Comparison of ENCODE assay signal across 1 cellular context in the genomic region with DNA sequence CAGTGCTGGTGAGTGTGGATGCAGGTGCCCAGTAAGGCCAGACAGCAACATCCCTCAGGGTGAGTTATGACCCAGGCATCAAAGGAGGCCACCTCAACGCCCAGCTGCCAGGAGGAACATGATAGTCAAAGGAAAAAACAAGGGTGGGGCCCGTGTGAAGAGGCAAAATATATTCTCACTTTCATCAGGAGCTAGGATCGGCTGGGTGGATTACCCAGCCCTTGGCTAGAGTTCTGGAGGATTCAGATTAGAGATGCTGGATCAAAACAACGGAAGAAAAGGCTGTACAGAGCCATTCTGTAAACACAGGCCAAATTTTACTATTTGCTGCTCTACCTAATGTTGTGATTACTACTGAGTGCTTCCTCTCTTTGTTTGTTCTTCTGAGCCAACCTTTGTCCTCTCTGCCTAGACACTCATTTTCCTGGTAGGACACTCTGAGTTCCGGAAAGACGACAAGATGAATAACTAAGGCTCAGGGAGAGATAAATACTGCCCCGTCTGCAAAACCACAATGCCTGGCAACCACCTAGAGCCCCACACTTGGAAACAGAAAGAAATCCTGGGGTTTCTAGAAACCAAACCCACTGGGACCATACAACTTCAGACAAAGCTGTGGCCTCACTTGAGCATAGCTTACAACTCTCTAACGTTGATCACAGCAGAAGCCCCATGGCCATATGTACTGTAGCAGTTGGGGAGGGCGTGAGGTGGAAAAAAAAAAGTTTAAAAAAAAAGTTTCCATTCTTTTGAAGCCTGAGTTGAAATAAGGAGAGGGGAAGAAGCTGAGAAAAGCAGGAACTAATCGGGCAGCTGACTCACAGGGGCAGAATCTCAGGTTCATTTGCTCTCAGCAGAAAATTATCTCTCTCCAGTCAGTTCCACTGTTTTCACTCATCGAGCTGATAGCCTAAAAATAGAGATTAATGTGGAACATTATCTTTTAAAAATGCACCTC.
TF ChIP-seq lines count a peak whose summit lies in the region.

No MANE protein-coding gene starts in this region.

TF ChIP-seq in HepG2, 621 proteins besides CTCF, POLR2A, EP300 and RAD21 (continued from another document and continues in another):
- TF ChIP-seq, protein P1, sequence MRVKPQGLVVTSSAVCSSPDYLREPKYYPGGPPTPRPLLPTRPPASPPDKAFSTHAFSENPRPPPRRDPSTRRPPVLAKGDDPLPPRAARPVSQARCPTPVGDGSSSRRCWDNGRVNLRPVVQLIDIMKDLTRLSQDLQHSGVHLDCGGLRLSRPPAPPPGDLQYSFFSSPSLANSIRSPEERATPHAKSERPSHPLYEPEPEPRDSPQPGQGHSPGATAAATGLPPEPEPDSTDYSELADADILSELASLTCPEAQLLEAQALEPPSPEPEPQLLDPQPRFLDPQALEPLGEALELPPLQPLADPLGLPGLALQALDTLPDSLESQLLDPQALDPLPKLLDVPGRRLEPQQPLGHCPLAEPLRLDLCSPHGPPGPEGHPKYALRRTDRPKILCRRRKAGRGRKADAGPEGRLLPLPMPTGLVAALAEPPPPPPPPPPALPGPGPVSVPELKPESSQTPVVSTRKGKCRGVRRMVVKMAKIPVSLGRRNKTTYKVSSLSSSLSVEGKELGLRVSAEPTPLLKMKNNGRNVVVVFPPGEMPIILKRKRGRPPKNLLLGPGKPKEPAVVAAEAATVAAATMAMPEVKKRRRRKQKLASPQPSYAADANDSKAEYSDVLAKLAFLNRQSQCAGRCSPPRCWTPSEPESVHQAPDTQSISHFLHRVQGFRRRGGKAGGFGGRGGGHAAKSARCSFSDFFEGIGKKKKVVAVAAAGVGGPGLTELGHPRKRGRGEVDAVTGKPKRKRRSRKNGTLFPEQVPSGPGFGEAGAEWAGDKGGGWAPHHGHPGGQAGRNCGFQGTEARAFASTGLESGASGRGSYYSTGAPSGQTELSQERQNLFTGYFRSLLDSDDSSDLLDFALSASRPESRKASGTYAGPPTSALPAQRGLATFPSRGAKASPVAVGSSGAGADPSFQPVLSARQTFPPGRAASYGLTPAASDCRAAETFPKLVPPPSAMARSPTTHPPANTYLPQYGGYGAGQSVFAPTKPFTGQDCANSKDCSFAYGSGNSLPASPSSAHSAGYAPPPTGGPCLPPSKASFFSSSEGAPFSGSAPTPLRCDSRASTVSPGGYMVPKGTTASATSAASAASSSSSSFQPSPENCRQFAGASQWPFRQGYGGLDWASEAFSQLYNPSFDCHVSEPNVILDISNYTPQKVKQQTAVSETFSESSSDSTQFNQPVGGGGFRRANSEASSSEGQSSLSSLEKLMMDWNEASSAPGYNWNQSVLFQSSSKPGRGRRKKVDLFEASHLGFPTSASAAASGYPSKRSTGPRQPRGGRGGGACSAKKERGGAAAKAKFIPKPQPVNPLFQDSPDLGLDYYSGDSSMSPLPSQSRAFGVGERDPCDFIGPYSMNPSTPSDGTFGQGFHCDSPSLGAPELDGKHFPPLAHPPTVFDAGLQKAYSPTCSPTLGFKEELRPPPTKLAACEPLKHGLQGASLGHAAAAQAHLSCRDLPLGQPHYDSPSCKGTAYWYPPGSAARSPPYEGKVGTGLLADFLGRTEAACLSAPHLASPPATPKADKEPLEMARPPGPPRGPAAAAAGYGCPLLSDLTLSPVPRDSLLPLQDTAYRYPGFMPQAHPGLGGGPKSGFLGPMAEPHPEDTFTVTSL (CRISPR knock-in tag; IDR thresholded peaks at IDR 0.05; ENCODE audit: borderline replicate concordance) = peak; percentile 71; the same call in 1 of the 2 replicates
- TF ChIP-seq FOXK2 (IDR thresholded peaks at IDR 0.05) (no peak), ZNF878 (CRISPR knock-in tag; IDR thresholded peaks at IDR 0.05) (no peak), MAZ (IDR thresholded peaks at IDR 0.05; ENCODE audit: borderline replicate concordance, low read depth, low read length) (no peak), MAZ (CRISPR knock-in tag; IDR thresholded peaks at IDR 0.05; ENCODE audit: low read depth) (no peak), GTF3A (CRISPR knock-in tag; conservative IDR thresholded peaks at IDR 0.05) (no peak), GATAD2A (CRISPR knock-in tag; IDR thresholded peaks at IDR 0.05) (peak; percentile 62), DPF2 (CRISPR knock-in tag; IDR thresholded peaks at IDR 0.05; ENCODE audit: borderline replicate concordance, low read depth) (no peak), NCOA2 (CRISPR knock-in tag; IDR thresholded peaks at IDR 0.05) (peak; percentile 57; the same call in 1 of the 2 replicates), ZFP36L1 (CRISPR knock-in tag; IDR thresholded peaks at IDR 0.05) (no peak), ZSCAN30 (CRISPR knock-in tag; IDR thresholded peaks at IDR 0.05) (no peak), ATF1 (CRISPR knock-in tag; IDR thresholded peaks at IDR 0.05) (no peak), CAMTA2 (CRISPR knock-in tag; IDR thresholded peaks at IDR 0.05; ENCODE audit: borderline replicate concordance) (no peak), ZFP62 (CRISPR knock-in tag; IDR thresholded peaks at IDR 0.05) (no peak), GABPB1 (CRISPR knock-in tag; IDR thresholded peaks at IDR 0.05) (peak; percentile 37; the same call in 1 of the 2 replicates), ELF4 (CRISPR knock-in tag; IDR thresholded peaks at IDR 0.05; ENCODE audit: borderline replicate concordance) (no peak), HNRNPK (IDR thresholded peaks at IDR 0.05; ENCODE audit: low read depth, low read length, poor library complexity, severe bottlenecking) (no peak), MIER2 (CRISPR knock-in tag; IDR thresholded peaks at IDR 0.05) (no peak), ZNF138 (CRISPR knock-in tag; IDR thresholded peaks at IDR 0.05; ENCODE audit: low read depth) (no peak), NCOA5 (CRISPR knock-in tag; IDR thresholded peaks at IDR 0.05) (no peak), ETV5 (CRISPR knock-in tag; IDR thresholded peaks at IDR 0.05; ENCODE audit: borderline replicate concordance) (peak; percentile 74; the same call in 1 of the 2 replicates), MTF2 (CRISPR knock-in tag; IDR thresholded peaks at IDR 0.05; ENCODE audit: borderline replicate concordance) (no peak), MIXL1 (CRISPR knock-in tag; IDR thresholded peaks at IDR 0.05) (0 out of 2 replicates have a peak, but pooled peaks have one; percentile 24), MAFK (conservative IDR thresholded peaks at IDR 0.05 in 1 of 2, IDR thresholded peaks at IDR 0.05 in 1 of 2; ENCODE audit: low read length in 2 of 2) (peak; percentile 19 to 51; a peak in 3 of 4 replicates), ZNF549 (CRISPR knock-in tag; IDR thresholded peaks at IDR 0.05) (no peak), DNMT1 (CRISPR knock-in tag; IDR thresholded peaks at IDR 0.05) (no peak), ASH2L (IDR thresholded peaks at IDR 0.05; ENCODE audit: insufficient read length, low read depth, low read length) (peak; percentile 32), ZNF446 (CRISPR knock-in tag; IDR thresholded peaks at IDR 0.05) (no peak), ZNF180 (CRISPR knock-in tag; IDR thresholded peaks at IDR 0.05; ENCODE audit: borderline replicate concordance, low read depth) (no peak)
- TF ChIP-seq, protein P2, sequence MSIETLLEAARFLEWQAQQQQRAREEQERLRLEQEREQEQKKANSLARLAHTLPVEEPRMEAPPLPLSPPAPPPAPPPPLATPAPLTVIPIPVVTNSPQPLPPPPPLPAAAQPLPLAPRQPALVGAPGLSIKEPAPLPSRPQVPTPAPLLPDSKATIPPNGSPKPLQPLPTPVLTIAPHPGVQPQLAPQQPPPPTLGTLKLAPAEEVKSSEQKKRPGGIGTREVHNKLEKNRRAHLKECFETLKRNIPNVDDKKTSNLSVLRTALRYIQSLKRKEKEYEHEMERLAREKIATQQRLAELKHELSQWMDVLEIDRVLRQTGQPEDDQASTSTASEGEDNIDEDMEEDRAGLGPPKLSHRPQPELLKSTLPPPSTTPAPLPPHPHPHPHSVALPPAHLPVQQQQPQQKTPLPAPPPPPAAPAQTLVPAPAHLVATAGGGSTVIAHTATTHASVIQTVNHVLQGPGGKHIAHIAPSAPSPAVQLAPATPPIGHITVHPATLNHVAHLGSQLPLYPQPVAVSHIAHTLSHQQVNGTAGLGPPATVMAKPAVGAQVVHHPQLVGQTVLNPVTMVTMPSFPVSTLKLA (IDR thresholded peaks at IDR 0.05) = no peak
- TF ChIP-seq, protein P3, sequence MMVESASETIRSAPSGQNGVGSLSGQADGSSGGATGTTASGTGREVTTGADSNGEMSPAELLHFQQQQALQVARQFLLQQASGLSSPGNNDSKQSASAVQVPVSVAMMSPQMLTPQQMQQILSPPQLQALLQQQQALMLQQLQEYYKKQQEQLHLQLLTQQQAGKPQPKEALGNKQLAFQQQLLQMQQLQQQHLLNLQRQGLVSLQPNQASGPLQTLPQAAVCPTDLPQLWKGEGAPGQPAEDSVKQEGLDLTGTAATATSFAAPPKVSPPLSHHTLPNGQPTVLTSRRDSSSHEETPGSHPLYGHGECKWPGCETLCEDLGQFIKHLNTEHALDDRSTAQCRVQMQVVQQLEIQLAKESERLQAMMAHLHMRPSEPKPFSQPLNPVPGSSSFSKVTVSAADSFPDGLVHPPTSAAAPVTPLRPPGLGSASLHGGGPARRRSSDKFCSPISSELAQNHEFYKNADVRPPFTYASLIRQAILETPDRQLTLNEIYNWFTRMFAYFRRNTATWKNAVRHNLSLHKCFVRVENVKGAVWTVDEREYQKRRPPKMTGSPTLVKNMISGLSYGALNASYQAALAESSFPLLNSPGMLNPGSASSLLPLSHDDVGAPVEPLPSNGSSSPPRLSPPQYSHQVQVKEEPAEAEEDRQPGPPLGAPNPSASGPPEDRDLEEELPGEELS (CRISPR knock-in tag; IDR thresholded peaks at IDR 0.05) = peak; percentile 76
- TF ChIP-seq, protein P4, sequence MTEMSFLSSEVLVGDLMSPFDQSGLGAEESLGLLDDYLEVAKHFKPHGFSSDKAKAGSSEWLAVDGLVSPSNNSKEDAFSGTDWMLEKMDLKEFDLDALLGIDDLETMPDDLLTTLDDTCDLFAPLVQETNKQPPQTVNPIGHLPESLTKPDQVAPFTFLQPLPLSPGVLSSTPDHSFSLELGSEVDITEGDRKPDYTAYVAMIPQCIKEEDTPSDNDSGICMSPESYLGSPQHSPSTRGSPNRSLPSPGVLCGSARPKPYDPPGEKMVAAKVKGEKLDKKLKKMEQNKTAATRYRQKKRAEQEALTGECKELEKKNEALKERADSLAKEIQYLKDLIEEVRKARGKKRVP (CRISPR knock-in tag; IDR thresholded peaks at IDR 0.05) = peak in 1 of 2 experiments; percentile 31; a peak in 1 of 4 replicates
- TF ChIP-seq, protein P5, sequence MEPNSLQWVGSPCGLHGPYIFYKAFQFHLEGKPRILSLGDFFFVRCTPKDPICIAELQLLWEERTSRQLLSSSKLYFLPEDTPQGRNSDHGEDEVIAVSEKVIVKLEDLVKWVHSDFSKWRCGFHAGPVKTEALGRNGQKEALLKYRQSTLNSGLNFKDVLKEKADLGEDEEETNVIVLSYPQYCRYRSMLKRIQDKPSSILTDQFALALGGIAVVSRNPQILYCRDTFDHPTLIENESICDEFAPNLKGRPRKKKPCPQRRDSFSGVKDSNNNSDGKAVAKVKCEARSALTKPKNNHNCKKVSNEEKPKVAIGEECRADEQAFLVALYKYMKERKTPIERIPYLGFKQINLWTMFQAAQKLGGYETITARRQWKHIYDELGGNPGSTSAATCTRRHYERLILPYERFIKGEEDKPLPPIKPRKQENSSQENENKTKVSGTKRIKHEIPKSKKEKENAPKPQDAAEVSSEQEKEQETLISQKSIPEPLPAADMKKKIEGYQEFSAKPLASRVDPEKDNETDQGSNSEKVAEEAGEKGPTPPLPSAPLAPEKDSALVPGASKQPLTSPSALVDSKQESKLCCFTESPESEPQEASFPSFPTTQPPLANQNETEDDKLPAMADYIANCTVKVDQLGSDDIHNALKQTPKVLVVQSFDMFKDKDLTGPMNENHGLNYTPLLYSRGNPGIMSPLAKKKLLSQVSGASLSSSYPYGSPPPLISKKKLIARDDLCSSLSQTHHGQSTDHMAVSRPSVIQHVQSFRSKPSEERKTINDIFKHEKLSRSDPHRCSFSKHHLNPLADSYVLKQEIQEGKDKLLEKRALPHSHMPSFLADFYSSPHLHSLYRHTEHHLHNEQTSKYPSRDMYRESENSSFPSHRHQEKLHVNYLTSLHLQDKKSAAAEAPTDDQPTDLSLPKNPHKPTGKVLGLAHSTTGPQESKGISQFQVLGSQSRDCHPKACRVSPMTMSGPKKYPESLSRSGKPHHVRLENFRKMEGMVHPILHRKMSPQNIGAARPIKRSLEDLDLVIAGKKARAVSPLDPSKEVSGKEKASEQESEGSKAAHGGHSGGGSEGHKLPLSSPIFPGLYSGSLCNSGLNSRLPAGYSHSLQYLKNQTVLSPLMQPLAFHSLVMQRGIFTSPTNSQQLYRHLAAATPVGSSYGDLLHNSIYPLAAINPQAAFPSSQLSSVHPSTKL (CRISPR knock-in tag; IDR thresholded peaks at IDR 0.05) = peak; percentile 80
- TF ChIP-seq, protein P6, sequence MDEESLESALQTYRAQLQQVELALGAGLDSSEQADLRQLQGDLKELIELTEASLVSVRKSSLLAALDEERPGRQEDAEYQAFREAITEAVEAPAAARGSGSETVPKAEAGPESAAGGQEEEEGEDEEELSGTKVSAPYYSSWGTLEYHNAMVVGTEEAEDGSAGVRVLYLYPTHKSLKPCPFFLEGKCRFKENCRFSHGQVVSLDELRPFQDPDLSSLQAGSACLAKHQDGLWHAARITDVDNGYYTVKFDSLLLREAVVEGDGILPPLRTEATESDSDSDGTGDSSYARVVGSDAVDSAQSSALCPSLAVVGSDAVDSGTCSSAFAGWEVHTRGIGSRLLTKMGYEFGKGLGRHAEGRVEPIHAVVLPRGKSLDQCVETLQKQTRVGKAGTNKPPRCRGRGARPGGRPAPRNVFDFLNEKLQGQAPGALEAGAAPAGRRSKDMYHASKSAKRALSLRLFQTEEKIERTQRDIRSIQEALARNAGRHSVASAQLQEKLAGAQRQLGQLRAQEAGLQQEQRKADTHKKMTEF (CRISPR knock-in tag; IDR thresholded peaks at IDR 0.05) = peak; percentile 29; the same call in 1 of the 2 replicates
- TF ChIP-seq, protein P7, sequence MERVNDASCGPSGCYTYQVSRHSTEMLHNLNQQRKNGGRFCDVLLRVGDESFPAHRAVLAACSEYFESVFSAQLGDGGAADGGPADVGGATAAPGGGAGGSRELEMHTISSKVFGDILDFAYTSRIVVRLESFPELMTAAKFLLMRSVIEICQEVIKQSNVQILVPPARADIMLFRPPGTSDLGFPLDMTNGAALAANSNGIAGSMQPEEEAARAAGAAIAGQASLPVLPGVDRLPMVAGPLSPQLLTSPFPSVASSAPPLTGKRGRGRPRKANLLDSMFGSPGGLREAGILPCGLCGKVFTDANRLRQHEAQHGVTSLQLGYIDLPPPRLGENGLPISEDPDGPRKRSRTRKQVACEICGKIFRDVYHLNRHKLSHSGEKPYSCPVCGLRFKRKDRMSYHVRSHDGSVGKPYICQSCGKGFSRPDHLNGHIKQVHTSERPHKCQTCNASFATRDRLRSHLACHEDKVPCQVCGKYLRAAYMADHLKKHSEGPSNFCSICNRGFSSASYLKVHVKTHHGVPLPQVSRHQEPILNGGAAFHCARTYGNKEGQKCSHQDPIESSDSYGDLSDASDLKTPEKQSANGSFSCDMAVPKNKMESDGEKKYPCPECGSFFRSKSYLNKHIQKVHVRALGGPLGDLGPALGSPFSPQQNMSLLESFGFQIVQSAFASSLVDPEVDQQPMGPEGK (CRISPR knock-in tag; IDR thresholded peaks at IDR 0.05) = no peak
- TF ChIP-seq, protein P8, sequence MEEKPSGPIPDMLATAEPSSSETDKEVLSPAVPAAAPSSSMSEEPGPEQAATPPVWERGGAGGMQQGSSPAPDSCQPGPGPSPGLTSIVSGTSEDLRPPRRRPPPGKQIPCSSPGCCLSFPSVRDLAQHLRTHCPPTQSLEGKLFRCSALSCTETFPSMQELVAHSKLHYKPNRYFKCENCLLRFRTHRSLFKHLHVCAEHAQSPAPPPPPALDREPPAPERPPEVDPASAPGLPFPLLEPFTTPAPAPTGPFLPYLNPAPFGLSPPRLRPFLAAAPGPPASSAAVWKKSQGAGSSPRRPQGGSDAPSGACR (CRISPR knock-in tag; IDR thresholded peaks at IDR 0.05) = no peak
